In genomic region chr12:38905480-38906351, GRCh38 we compare ENCODE assay signal across 8 cellular contexts. TPM values are rescaled to one million over a fixed set of nuclear protein-coding genes. Genes with fewer than 3 reads are reported as not detected.
A peak's percentile ranks its signal among the peaks of the same experiment; 100 is the strongest.
DNase-seq lines count a peak whose midpoint lies in the region; ATAC-seq and TF ChIP-seq lines count a peak whose summit lies in the region.

CPNE8 (minus strand) TSS chr12:38905591; CDS start chr12:38905534, 57 bp downstream.

- H3K9ac ChIP-seq in trophoblast cell (ENCODE audit: low read length), result peak within 1 kb of the TSS; percentile 79

- H2AFZ ChIP-seq in ACC112 (ENCODE audit: low read length, unreplicated experiment) (peak within 1 kb of the TSS; percentile 93), trophoblast cell (ENCODE audit: insufficient read depth, low read length, poor library complexity) (peak within 1 kb of the TSS; percentile 92)

- H3K4me1 ChIP-seq in ACC112 (ENCODE audit: control insufficient read depth, insufficient read depth, low read length, unreplicated experiment), result no peaks in the 10 kb centered on the region
- H3K4me1 ChIP-seq in heart left ventricle, result peaks cover 0 to 30% (median 17%) of the 10 kb centered on the region in 12 donors
- peaks cover 0 to 3% of the 10 kb centered on the region in 2 experiments for H3K4me1 ChIP-seq in trophoblast cell (ENCODE audit: control insufficient read depth in 1 of 2, insufficient read depth in 2 of 2, low read length in 2 of 2)

- H3K4ac ChIP-seq in trophoblast cell (ENCODE audit: low read depth, low read length), result peak within 1 kb of the TSS; percentile 1

- H4K12ac ChIP-seq in trophoblast cell (ENCODE audit: low read depth, low read length), result peak within 1 kb of the TSS; percentile 81

- peak within 1 kb of the TSS; percentile 86 for H3K4me2 ChIP-seq in trophoblast cell (ENCODE audit: low read length)

- H2BK12ac ChIP-seq in trophoblast cell (ENCODE audit: low read length), result peak within 1 kb of the TSS; percentile 20

- TF ChIP-seq POLR2A in heart left ventricle (IDR thresholded peaks at IDR 0.05), result peak in 1 of 2 donors; percentile 55

- H2BK5ac ChIP-seq in trophoblast cell (ENCODE audit: low read depth, low read length, poor library complexity), result peak within 1 kb of the TSS; percentile 54

- H3K79me2 ChIP-seq in ACC112 (ENCODE audit: control insufficient read depth, insufficient read depth, low read length, unreplicated experiment) (peaks cover 3% of the 10 kb centered on the region), trophoblast cell (ENCODE audit: control insufficient read depth, insufficient read depth, low read length, poor library complexity) (peaks cover 6% of the 10 kb centered on the region)

- peak within 1 kb of the TSS; percentile 56 for H2BK120ac ChIP-seq in trophoblast cell (ENCODE audit: insufficient read depth, low read length, poor library complexity)

- peak within 1 kb of the TSS; percentile 75 for H3K18ac ChIP-seq in trophoblast cell (ENCODE audit: low read length)

- DNase-seq in amniotic epithelial cell (ENCODE audit: low read depth), result peak; percentile 71
- peak; percentile 86 to 92 (median 87) for DNase-seq in heart left ventricle
- peak; percentile 79 to 85 for DNase-seq in trophoblast cell
- no peak for DNase-seq in NCI-H1436 treated with DMSO at 0.1 percent for 48 hours (lab: John Stamatoyannopoulos, UW)

- no peak within 1 kb of the TSS for H2AK5ac ChIP-seq in trophoblast cell (ENCODE audit: low read length)

- 1% methylated on average over 35 to 54 of the region's 54 CpGs for WGBS in heart left ventricle, 4 donors
- no CpG with 5 or more reads among the region's 54 CpGs for WGBS in trophoblast cell (ENCODE audit: extremely low coverage, insufficient coverage, insufficient read length)

- ATAC-seq in GM19035 (IDR thresholded peaks at IDR 0.05; ENCODE audit: unreplicated experiment) (peak; percentile 53), HG03159 (IDR thresholded peaks at IDR 0.05; ENCODE audit: unreplicated experiment) (peak; percentile 57), SK-N-SH treated with all-trans-retinoic acid at 6 μM for 48 hours (peak; percentile 33), heart left ventricle (peak; percentile 77 to 93 (median 88))

- peak within 1 kb of the TSS; percentile 76 for H3K27ac ChIP-seq in ACC112 (ENCODE audit: low read depth, low read length)
- H3K27ac ChIP-seq in heart left ventricle, result peak within 1 kb of the TSS; percentile 88 to 98 (median 94)
- H3K27ac ChIP-seq in trophoblast cell (ENCODE audit: low read depth, low read length), result peak within 1 kb of the TSS; percentile 80

- H3K27me3 ChIP-seq in ACC112 (ENCODE audit: insufficient read depth, low read length) (peaks cover 4% of the 10 kb centered on the region; the same call in 1 of the 2 replicates), heart left ventricle (no peaks in the 10 kb centered on the region), trophoblast cell (ENCODE audit: insufficient read depth, low read length) (no peaks in the 10 kb centered on the region)

- peaks cover 18% of the 10 kb centered on the region for H3K79me1 ChIP-seq in trophoblast cell (ENCODE audit: low read length)

- no peak within 1 kb of the TSS for H3K23ac ChIP-seq in trophoblast cell (ENCODE audit: low read length)

- intact Hi-C loops in heart left ventricle (cut with DNase I), result loop anchor here in 7 of 10 donors (5.0 to 10.0 kb wide), 7 partner anchors 53 to 581 kb away; no protein-coding TSS in a partner anchor

- H4K91ac ChIP-seq in trophoblast cell (ENCODE audit: low read depth, low read length), result peak within 1 kb of the TSS; percentile 61

- peak within 1 kb of the TSS; percentile 91 for H3K4me3 ChIP-seq in ACC112 (ENCODE audit: low read depth, low read length)
- peak within 1 kb of the TSS; percentile 55 to 85 (median 74) for H3K4me3 ChIP-seq in heart left ventricle
- peak within 1 kb of the TSS; percentile 87 for H3K4me3 ChIP-seq in trophoblast cell (ENCODE audit: low read depth, low read length)

- H3K9me3 ChIP-seq in heart left ventricle (no peaks in the 10 kb centered on the region), trophoblast cell (ENCODE audit: insufficient read depth, low read depth, low read length) (no peaks in the 10 kb centered on the region)

- peak within 1 kb of the TSS; percentile 90 for H4K8ac ChIP-seq in trophoblast cell (ENCODE audit: low read depth, low read length)

- peak in 1 of 12 donors; percentile 9 for TF ChIP-seq CTCF in heart left ventricle (IDR thresholded peaks at IDR 0.05)

- H3K36me3 ChIP-seq in ACC112 (ENCODE audit: insufficient read depth, low read length), result no peaks in the 10 kb centered on the region
- H3K36me3 ChIP-seq in heart left ventricle, result no peaks in the 10 kb centered on the region
- H3K36me3 ChIP-seq in trophoblast cell (ENCODE audit: control insufficient read depth in 1 of 2, insufficient read depth in 2 of 2, low read length in 2 of 2), result no peaks in the 10 kb centered on the region

- H3K14ac ChIP-seq in trophoblast cell (ENCODE audit: low read length), result peak within 1 kb of the TSS; percentile 77

TF ChIP-seq in SK-N-SH treated with all-trans-retinoic acid at 6 μM for 48 hours, 23 proteins besides CTCF, POLR2A, EP300 and RAD21:
- TF ChIP-seq POU6F1 (CRISPR knock-in tag; IDR thresholded peaks at IDR 0.05; ENCODE audit: borderline replicate concordance, low read depth) (no peak), CSDC2 (CRISPR knock-in tag; IDR thresholded peaks at IDR 0.05) (no peak), TCF4 (CRISPR knock-in tag; IDR thresholded peaks at IDR 0.05; ENCODE audit: borderline replicate concordance) (no peak), ZNF565 (CRISPR knock-in tag; conservative IDR thresholded peaks at IDR 0.05; ENCODE audit: low read depth) (no peak), TOX (CRISPR knock-in tag; IDR thresholded peaks at IDR 0.05; ENCODE audit: borderline replicate concordance) (no peak), CREB5 (CRISPR knock-in tag; IDR thresholded peaks at IDR 0.05; ENCODE audit: low read depth) (no peak), ISL1 (CRISPR knock-in tag; IDR thresholded peaks at IDR 0.05) (no peak), ZNF70 (CRISPR knock-in tag; IDR thresholded peaks at IDR 0.05) (no peak), TSHZ2 (CRISPR knock-in tag; IDR thresholded peaks at IDR 0.05) (no peak)
TF ChIP-seq in SK-N-SH treated with all-trans-retinoic acid at 6 μM for 48 hours: peak in this region for 0.

RNA-seq across cellular contexts. Expression of gene CPNE8, which starts in this region (rescaled TPM):
- total RNA-seq in heart left ventricle, result 10 to 100 TPM in 1 of 9 donors, 1 to 10 TPM in 8; 2.9 to 15.1 (median 5.5) TPM
- polyA plus RNA-seq in heart left ventricle, result 1 to 10 TPM; 3.1 to 4.5 TPM
- 5.7 and 6.6 TPM in 2 replicates for polyA plus RNA-seq in trophoblast cell (2013)

Comparison
In these comparisons a context has a peak if more than half of its experiments do, and no peak if none do; other contexts are left out.
1. ATAC-seq: peak in every context shown above with its lines; median percentile 88 in heart left ventricle; 57 in HG03159; 53 in GM19035; 33 in SK-N-SH treated with all-trans-retinoic acid at 6 μM for 48 hours.